2 cellular contexts compared by ENCODE assay signal in the genomic region with DNA sequence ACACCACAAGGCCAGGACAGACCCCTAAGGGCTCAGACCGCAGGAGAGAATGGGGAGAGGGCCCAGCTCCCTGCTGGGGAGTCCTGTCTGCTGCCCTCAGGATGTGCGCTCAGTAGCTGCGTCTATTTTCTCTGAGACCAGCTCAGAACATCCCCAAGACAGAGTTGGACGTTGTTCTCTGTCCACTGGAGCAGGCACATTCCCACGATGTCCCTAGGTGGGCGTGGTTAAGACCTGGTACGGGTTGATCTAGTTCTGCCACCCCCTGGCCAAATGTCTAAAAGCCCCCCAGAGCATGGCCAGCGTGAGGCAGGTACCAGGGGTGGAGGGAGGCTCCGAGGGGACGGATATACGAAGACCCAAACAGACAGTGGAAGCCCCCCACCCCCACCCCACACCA.
TF ChIP-seq lines count a peak whose summit lies in the region.

No MANE protein-coding gene starts in this region.

TF ChIP-seq in SK-N-SH, 30 proteins besides CTCF, POLR2A, EP300 and RAD21 (continued from another document):
- TF ChIP-seq, protein P1, sequence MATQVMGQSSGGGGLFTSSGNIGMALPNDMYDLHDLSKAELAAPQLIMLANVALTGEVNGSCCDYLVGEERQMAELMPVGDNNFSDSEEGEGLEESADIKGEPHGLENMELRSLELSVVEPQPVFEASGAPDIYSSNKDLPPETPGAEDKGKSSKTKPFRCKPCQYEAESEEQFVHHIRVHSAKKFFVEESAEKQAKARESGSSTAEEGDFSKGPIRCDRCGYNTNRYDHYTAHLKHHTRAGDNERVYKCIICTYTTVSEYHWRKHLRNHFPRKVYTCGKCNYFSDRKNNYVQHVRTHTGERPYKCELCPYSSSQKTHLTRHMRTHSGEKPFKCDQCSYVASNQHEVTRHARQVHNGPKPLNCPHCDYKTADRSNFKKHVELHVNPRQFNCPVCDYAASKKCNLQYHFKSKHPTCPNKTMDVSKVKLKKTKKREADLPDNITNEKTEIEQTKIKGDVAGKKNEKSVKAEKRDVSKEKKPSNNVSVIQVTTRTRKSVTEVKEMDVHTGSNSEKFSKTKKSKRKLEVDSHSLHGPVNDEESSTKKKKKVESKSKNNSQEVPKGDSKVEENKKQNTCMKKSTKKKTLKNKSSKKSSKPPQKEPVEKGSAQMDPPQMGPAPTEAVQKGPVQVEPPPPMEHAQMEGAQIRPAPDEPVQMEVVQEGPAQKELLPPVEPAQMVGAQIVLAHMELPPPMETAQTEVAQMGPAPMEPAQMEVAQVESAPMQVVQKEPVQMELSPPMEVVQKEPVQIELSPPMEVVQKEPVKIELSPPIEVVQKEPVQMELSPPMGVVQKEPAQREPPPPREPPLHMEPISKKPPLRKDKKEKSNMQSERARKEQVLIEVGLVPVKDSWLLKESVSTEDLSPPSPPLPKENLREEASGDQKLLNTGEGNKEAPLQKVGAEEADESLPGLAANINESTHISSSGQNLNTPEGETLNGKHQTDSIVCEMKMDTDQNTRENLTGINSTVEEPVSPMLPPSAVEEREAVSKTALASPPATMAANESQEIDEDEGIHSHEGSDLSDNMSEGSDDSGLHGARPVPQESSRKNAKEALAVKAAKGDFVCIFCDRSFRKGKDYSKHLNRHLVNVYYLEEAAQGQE (IDR thresholded peaks at IDR 0.05; ENCODE audit: low read depth, low read length): no peak
- no peak for TF ChIP-seq MXI1 (IDR thresholded peaks at IDR 0.05; ENCODE audit: low read depth, low read length)
- TF ChIP-seq, protein P2, sequence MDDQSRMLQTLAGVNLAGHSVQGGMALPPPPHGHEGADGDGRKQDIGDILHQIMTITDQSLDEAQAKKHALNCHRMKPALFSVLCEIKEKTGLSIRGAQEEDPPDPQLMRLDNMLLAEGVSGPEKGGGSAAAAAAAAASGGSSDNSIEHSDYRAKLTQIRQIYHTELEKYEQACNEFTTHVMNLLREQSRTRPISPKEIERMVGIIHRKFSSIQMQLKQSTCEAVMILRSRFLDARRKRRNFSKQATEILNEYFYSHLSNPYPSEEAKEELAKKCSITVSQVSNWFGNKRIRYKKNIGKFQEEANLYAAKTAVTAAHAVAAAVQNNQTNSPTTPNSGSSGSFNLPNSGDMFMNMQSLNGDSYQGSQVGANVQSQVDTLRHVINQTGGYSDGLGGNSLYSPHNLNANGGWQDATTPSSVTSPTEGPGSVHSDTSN (IDR thresholded peaks at IDR 0.05): no peak
- no peak for TF ChIP-seq TCF12 (IDR thresholded peaks at IDR 0.05)
- TF ChIP-seq, protein P3, sequence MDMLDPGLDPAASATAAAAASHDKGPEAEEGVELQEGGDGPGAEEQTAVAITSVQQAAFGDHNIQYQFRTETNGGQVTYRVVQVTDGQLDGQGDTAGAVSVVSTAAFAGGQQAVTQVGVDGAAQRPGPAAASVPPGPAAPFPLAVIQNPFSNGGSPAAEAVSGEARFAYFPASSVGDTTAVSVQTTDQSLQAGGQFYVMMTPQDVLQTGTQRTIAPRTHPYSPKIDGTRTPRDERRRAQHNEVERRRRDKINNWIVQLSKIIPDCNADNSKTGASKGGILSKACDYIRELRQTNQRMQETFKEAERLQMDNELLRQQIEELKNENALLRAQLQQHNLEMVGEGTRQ (IDR thresholded peaks at IDR 0.05; ENCODE audit: borderline replicate concordance, low read depth, low read length): no peak
- TF ChIP-seq EZH2phosphoT487 (IDR thresholded peaks at IDR 0.05; ENCODE audit: borderline replicate concordance, low read depth): no peak
- TF ChIP-seq GABPA (IDR thresholded peaks at IDR 0.05; ENCODE audit: low read depth): no peak
- TF ChIP-seq SIN3A (IDR thresholded peaks at IDR 0.05; ENCODE audit: borderline replicate concordance, low read depth, low read length): no peak
- TF ChIP-seq, protein P4, sequence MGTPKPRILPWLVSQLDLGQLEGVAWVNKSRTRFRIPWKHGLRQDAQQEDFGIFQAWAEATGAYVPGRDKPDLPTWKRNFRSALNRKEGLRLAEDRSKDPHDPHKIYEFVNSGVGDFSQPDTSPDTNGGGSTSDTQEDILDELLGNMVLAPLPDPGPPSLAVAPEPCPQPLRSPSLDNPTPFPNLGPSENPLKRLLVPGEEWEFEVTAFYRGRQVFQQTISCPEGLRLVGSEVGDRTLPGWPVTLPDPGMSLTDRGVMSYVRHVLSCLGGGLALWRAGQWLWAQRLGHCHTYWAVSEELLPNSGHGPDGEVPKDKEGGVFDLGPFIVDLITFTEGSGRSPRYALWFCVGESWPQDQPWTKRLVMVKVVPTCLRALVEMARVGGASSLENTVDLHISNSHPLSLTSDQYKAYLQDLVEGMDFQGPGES (IDR thresholded peaks at IDR 0.05; ENCODE audit: low read depth, low read length): no peak
- no peak for TF ChIP-seq RXRA (IDR thresholded peaks at IDR 0.05; ENCODE audit: borderline replicate concordance, low read depth)

TF ChIP-seq in SK-N-SH treated with all-trans-retinoic acid at 6 μM for 48 hours, 23 proteins besides CTCF, POLR2A, EP300 and RAD21 (continued from another document):
- TF ChIP-seq, protein P5, sequence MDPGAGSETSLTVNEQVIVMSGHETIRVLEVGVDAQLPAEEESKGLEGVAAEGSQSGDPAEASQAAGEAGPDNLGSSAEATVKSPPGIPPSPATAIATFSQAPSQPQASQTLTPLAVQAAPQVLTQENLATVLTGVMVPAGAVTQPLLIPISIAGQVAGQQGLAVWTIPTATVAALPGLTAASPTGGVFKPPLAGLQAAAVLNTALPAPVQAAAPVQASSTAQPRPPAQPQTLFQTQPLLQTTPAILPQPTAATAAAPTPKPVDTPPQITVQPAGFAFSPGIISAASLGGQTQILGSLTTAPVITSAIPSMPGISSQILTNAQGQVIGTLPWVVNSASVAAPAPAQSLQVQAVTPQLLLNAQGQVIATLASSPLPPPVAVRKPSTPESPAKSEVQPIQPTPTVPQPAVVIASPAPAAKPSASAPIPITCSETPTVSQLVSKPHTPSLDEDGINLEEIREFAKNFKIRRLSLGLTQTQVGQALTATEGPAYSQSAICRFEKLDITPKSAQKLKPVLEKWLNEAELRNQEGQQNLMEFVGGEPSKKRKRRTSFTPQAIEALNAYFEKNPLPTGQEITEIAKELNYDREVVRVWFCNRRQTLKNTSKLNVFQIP (CRISPR knock-in tag; IDR thresholded peaks at IDR 0.05; ENCODE audit: borderline replicate concordance, low read depth): no peak
- TF ChIP-seq SNAI2 (CRISPR knock-in tag; IDR thresholded peaks at IDR 0.05) (no peak), ISL1 (CRISPR knock-in tag; IDR thresholded peaks at IDR 0.05) (no peak), RARB (CRISPR knock-in tag; IDR thresholded peaks at IDR 0.05) (no peak), ZNF565 (CRISPR knock-in tag; conservative IDR thresholded peaks at IDR 0.05; ENCODE audit: low read depth) (no peak), GLIS3 (CRISPR knock-in tag; IDR thresholded peaks at IDR 0.05) (no peak), ZNF70 (CRISPR knock-in tag; IDR thresholded peaks at IDR 0.05) (no peak), ZNF8 (CRISPR knock-in tag; IDR thresholded peaks at IDR 0.05) (no peak), OSR1 (CRISPR knock-in tag; IDR thresholded peaks at IDR 0.05) (no peak), PPARA (CRISPR knock-in tag; IDR thresholded peaks at IDR 0.05; ENCODE audit: borderline replicate concordance) (no peak), ESRRG (CRISPR knock-in tag; IDR thresholded peaks at IDR 0.05) (no peak), ZFP30 (CRISPR knock-in tag; IDR thresholded peaks at IDR 0.05) (no peak), ZFP3 (CRISPR knock-in tag; IDR thresholded peaks at IDR 0.05) (no peak)
- TF ChIP-seq, protein P6, sequence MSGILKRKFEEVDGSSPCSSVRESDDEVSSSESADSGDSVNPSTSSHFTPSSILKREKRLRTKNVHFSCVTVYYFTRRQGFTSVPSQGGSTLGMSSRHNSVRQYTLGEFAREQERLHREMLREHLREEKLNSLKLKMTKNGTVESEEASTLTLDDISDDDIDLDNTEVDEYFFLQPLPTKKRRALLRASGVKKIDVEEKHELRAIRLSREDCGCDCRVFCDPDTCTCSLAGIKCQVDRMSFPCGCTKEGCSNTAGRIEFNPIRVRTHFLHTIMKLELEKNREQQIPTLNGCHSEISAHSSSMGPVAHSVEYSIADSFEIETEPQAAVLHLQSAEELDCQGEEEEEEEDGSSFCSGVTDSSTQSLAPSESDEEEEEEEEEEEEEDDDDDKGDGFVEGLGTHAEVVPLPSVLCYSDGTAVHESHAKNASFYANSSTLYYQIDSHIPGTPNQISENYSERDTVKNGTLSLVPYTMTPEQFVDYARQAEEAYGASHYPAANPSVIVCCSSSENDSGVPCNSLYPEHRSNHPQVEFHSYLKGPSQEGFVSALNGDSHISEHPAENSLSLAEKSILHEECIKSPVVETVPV (CRISPR knock-in tag; IDR thresholded peaks at IDR 0.05): no peak
- TF ChIP-seq, protein P7, sequence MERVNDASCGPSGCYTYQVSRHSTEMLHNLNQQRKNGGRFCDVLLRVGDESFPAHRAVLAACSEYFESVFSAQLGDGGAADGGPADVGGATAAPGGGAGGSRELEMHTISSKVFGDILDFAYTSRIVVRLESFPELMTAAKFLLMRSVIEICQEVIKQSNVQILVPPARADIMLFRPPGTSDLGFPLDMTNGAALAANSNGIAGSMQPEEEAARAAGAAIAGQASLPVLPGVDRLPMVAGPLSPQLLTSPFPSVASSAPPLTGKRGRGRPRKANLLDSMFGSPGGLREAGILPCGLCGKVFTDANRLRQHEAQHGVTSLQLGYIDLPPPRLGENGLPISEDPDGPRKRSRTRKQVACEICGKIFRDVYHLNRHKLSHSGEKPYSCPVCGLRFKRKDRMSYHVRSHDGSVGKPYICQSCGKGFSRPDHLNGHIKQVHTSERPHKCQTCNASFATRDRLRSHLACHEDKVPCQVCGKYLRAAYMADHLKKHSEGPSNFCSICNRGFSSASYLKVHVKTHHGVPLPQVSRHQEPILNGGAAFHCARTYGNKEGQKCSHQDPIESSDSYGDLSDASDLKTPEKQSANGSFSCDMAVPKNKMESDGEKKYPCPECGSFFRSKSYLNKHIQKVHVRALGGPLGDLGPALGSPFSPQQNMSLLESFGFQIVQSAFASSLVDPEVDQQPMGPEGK (CRISPR knock-in tag; IDR thresholded peaks at IDR 0.05; ENCODE audit: borderline replicate concordance): no peak
- TF ChIP-seq, protein P8, sequence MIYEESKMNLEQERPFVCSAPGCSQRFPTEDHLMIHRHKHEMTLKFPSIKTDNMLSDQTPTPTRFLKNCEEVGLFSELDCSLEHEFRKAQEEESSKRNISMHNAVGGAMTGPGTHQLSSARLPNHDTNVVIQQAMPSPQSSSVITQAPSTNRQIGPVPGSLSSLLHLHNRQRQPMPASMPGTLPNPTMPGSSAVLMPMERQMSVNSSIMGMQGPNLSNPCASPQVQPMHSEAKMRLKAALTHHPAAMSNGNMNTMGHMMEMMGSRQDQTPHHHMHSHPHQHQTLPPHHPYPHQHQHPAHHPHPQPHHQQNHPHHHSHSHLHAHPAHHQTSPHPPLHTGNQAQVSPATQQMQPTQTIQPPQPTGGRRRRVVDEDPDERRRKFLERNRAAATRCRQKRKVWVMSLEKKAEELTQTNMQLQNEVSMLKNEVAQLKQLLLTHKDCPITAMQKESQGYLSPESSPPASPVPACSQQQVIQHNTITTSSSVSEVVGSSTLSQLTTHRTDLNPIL (CRISPR knock-in tag; IDR thresholded peaks at IDR 0.05; ENCODE audit: low read depth): no peak
- TF ChIP-seq, protein P9, sequence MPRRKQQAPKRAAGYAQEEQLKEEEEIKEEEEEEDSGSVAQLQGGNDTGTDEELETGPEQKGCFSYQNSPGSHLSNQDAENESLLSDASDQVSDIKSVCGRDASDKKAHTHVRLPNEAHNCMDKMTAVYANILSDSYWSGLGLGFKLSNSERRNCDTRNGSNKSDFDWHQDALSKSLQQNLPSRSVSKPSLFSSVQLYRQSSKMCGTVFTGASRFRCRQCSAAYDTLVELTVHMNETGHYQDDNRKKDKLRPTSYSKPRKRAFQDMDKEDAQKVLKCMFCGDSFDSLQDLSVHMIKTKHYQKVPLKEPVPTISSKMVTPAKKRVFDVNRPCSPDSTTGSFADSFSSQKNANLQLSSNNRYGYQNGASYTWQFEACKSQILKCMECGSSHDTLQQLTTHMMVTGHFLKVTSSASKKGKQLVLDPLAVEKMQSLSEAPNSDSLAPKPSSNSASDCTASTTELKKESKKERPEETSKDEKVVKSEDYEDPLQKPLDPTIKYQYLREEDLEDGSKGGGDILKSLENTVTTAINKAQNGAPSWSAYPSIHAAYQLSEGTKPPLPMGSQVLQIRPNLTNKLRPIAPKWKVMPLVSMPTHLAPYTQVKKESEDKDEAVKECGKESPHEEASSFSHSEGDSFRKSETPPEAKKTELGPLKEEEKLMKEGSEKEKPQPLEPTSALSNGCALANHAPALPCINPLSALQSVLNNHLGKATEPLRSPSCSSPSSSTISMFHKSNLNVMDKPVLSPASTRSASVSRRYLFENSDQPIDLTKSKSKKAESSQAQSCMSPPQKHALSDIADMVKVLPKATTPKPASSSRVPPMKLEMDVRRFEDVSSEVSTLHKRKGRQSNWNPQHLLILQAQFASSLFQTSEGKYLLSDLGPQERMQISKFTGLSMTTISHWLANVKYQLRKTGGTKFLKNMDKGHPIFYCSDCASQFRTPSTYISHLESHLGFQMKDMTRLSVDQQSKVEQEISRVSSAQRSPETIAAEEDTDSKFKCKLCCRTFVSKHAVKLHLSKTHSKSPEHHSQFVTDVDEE (CRISPR knock-in tag; IDR thresholded peaks at IDR 0.05): no peak
